Comparison of ENCODE assay signal across 12 cellular contexts in genomic region chr5:35212006-35212982, GRCh38. TPM values are rescaled to one million over a fixed set of nuclear protein-coding genes. Genes with fewer than 3 reads are reported as not detected.
DNase-seq lines count a peak whose midpoint lies in the region; ATAC-seq and TF ChIP-seq lines count a peak whose summit lies in the region.
"Had no signal": no experiment of that assay in that cellular context is flagged by ENCODE, and none has a peak within 500 bp of the region (broad histone marks: within the 10 kb centered on the region; RNA-seq: fewer than 3 reads in every experiment).

No MANE protein-coding gene starts in this region.

- TF ChIP-seq CTCF in parathyroid adenoma (IDR thresholded peaks at IDR 0.05): no peak

- H3K79me2 ChIP-seq in parathyroid adenoma: peaks cover 48% of the 10 kb centered on the region

- peaks cover 63% of the 10 kb centered on the region for H3K4me1 ChIP-seq in parathyroid adenoma

- H3K9ac ChIP-seq in parathyroid adenoma: no peak overlapping the region

- no peak overlapping the region for H3K4me3 ChIP-seq in parathyroid adenoma (ENCODE audit: low read depth, low read length)
- H3K4me3 ChIP-seq: adrenal gland had no signal

- H3K9me3 ChIP-seq in parathyroid adenoma (ENCODE audit: control insufficient read depth, low read length): no peaks in the 10 kb centered on the region
- H3K9me3 ChIP-seq: adrenal gland had no signal

- no peak for DNase-seq in NCI-H2171 treated with DMSO at 0.1 percent for 48 hours (lab: John Stamatoyannopoulos, UW)
- DNase-seq in left cardiac atrium: no peak
- DNase-seq in nucleus accumbens (lab: John Stamatoyannopoulos, UW): no peak
- DNase-seq: activated CD4-positive, alpha-beta T cell treated with anti-CD3 and anti-CD28 coated beads for 48 hours; adrenal gland; DMS79; NCI-H187 treated with DMSO at 0.1 percent for 48 hours; substantia nigra had no signal

- H3K27ac ChIP-seq in parathyroid adenoma: peak overlapping the region; percentile 84

- intact Hi-C loops in left cardiac atrium (cut with DNase I): no loop called here

- H3K36me3 ChIP-seq in parathyroid adenoma (ENCODE audit: control insufficient read depth, insufficient read depth, low read length): no peaks in the 10 kb centered on the region
- H3K36me3 ChIP-seq: adrenal gland had no signal

- no peaks in the 10 kb centered on the region for H3K27me3 ChIP-seq in parathyroid adenoma (ENCODE audit: control insufficient read depth, insufficient read depth, low read length)
- H3K27me3 ChIP-seq: adrenal gland had no signal

- H3K4me2 ChIP-seq in parathyroid adenoma (ENCODE audit: low read length): peak overlapping the region; percentile 3

- ATAC-seq in GM18909 (IDR thresholded peaks at IDR 0.05; ENCODE audit: poor library complexity, unreplicated experiment): peak; percentile 80
- ATAC-seq in GM21717 (IDR thresholded peaks at IDR 0.05; ENCODE audit: unreplicated experiment): peak; percentile 84
- peak; percentile 64 for ATAC-seq in HG03196 (IDR thresholded peaks at IDR 0.05; ENCODE audit: unreplicated experiment)
- no peak for ATAC-seq in left cardiac atrium

- no peak overlapping the region for H2AFZ ChIP-seq in parathyroid adenoma

RNA-seq across cellular contexts. Expression of gene PRLR, which starts 18.0 kb away (rescaled TPM):
- total RNA-seq in left cardiac atrium: 1 to 10 TPM in 1 of 2 donors, under 1 TPM in 1; 0.73 to 2.1 TPM

Comparison
In these comparisons a context has a peak if more than half of its experiments do, and no peak if none do; other contexts are left out.
1. ATAC-seq: peak in GM18909 (single experiment), GM21717 (single experiment) and HG03196 (single experiment); none in left cardiac atrium (0 of 2).